In genomic region chr16:58336332-58337089, GRCh38 we compare ENCODE assay signal across 8 cellular contexts. TPM values are rescaled to one million over a fixed set of nuclear protein-coding genes. Genes with fewer than 3 reads are reported as not detected.
DNase-seq lines count a peak whose midpoint lies in the region; ATAC-seq, FAIRE-seq and TF ChIP-seq lines count a peak whose summit lies in the region.

No MANE protein-coding gene starts in this region.

- H3K4me3 Mint-ChIP-seq in activated CD8-positive, alpha-beta memory T cell treated with anti-CD3 and anti-CD28 coated beads, Interleukin-2, amount 10 ng/mL, durations not matched to agents 7 days and 5 days: no peak overlapping the region

- no peak for TF ChIP-seq POLR2A in endothelial cell of umbilical vein (IDR thresholded peaks at IDR 0.05; ENCODE audit: low read depth, low read length)

- H3K27me3 ChIP-seq in BLaER1 treated with 17β-estradiol and CSF1 and Interleukin-3, amounts not matched to agents 10 nM and 100 nM: no peaks in the 10 kb centered on the region
- H3K27me3 ChIP-seq in endothelial cell of umbilical vein (ENCODE audit: control insufficient read depth in 2 of 2, insufficient read depth in 2 of 2, low read length in 2 of 2): peaks cover 0 to 1% of the 10 kb centered on the region in 2 experiments

- dilution Hi-C loops in endothelial cell of umbilical vein (cut with MboI; ENCODE audit: extremely low pct_ligation_motif_present, low sequenced_read_pairs): no loop called here

- peaks cover 4 to 44% (median 35%) of the 10 kb centered on the region in 10 experiments; a peak in 16 of 20 replicates for H3K4me1 ChIP-seq in BLaER1 treated with 17β-estradiol and CSF1 and Interleukin-3, amounts not matched to agents 10 nM and 100 nM
- H3K4me1 ChIP-seq in endothelial cell of umbilical vein (ENCODE audit: control insufficient read depth, extremely low read depth, insufficient read depth, low read length): peaks cover 7% of the 10 kb centered on the region

- H3K9me1 ChIP-seq in endothelial cell of umbilical vein (replicated peaks; ENCODE audit: control insufficient read depth, extremely low read depth, insufficient read depth, low read length): no peaks in the 10 kb centered on the region

- peaks cover 8% of the 10 kb centered on the region for H3K27me3 Mint-ChIP-seq in activated CD8-positive, alpha-beta memory T cell treated with anti-CD3 and anti-CD28 coated beads, Interleukin-2, amount 10 ng/mL, durations not matched to agents 7 days and 5 days

- H3K4me2 ChIP-seq in BLaER1 treated with 17β-estradiol and CSF1 and Interleukin-3, amounts not matched to agents 10 nM and 100 nM: peak overlapping the region; percentile 31 to 75 (median 65)
- peak overlapping the region; percentile 86 for H3K4me2 ChIP-seq in endothelial cell of umbilical vein (ENCODE audit: insufficient read depth, low read length)

- CTCF ChIA-PET in activated CD8-positive, alpha-beta memory T cell treated with anti-CD3 and anti-CD28 coated beads, Interleukin-2, amount 10 ng/mL, durations not matched to agents 7 days and 5 days (lab: Charles Lee): interaction anchor here (0.6 to 4.8 kb wide), 41 partner anchors 8 to 473 kb away, joined by 3 to 113 read pairs (median 4); partner anchors contain the start of genes GINS3, NDRG4 and SLC38A7
- CTCF ChIA-PET in endothelial cell of umbilical vein (lab: Charles Lee): interaction anchor here (0.6 to 20.8 kb wide), 49 partner anchors 9 to 429 kb away, joined by 3 to 550 read pairs (median 5); partner anchors contain the start of genes GINS3, NDRG4 and SETD6

- H3K4me3 ChIP-seq in BLaER1 treated with 17β-estradiol and CSF1 and Interleukin-3, amounts not matched to agents 10 nM and 100 nM: peak overlapping the region in 2 of 10 experiments; percentile 27 to 43; a peak in 3 of 20 replicates
- H3K4me3 ChIP-seq in endothelial cell of umbilical vein (replicated peaks in 1 of 3; ENCODE audit: insufficient read depth in 1 of 3, low read depth in 1 of 3, low read length in 3 of 3): peak overlapping the region in 1 of 3 experiments; percentile 50

- H3K27ac ChIP-seq in BLaER1 treated with 17β-estradiol and CSF1 and Interleukin-3, amounts not matched to agents 10 nM and 100 nM: no peak overlapping the region
- no peak overlapping the region for H3K27ac ChIP-seq in endothelial cell of umbilical vein (ENCODE audit: insufficient read depth, low read depth, low read length)

- peaks cover 5% of the 10 kb centered on the region for H3K4me1 Mint-ChIP-seq in activated CD8-positive, alpha-beta memory T cell treated with anti-CD3 and anti-CD28 coated beads, Interleukin-2, amount 10 ng/mL, durations not matched to agents 7 days and 5 days

- peak overlapping the region; percentile 92 for H2AFZ ChIP-seq in endothelial cell of umbilical vein (ENCODE audit: low read depth, low read length)

- no peaks in the 10 kb centered on the region for H3K9me3 Mint-ChIP-seq in activated CD8-positive, alpha-beta memory T cell treated with anti-CD3 and anti-CD28 coated beads, Interleukin-2, amount 10 ng/mL, durations not matched to agents 7 days and 5 days (ENCODE audit: low read depth)

- FAIRE-seq in endothelial cell of umbilical vein (lab: Jason Lieb, UNC): peak; percentile 86

- intact Hi-C loops in endothelial cell of umbilical vein (cut with micrococcal nuclease): loop anchor here (1.0 to 5.0 kb wide), 4 partner anchors 56 to 421 kb away; partner anchors contain the start of gene GINS3

- BruUV-seq in endothelial cell of umbilical vein (replicated peaks; lab: Mats Ljungman, UMichigan): no TSS peak

- ATAC-seq in HG03521 (IDR thresholded peaks at IDR 0.05; ENCODE audit: unreplicated experiment): peak; percentile 81
- peak; percentile 92 for ATAC-seq in activated CD8-positive, alpha-beta memory T cell treated with anti-CD3 and anti-CD28 coated beads, Interleukin-2, amount 10 ng/mL, durations not matched to agents 7 days and 5 days

- H3K9me3 ChIP-seq in BLaER1 treated with 17β-estradiol and CSF1 and Interleukin-3, amounts not matched to agents 10 nM and 100 nM (replicated peaks in 1 of 11): no peaks in the 10 kb centered on the region
- no peaks in the 10 kb centered on the region for H3K9me3 ChIP-seq in endothelial cell of umbilical vein (replicated peaks; ENCODE audit: control insufficient read depth, insufficient read depth, low read length)

- no peaks in the 10 kb centered on the region for H3K36me3 Mint-ChIP-seq in activated CD8-positive, alpha-beta memory T cell treated with anti-CD3 and anti-CD28 coated beads, Interleukin-2, amount 10 ng/mL, durations not matched to agents 7 days and 5 days

- no peaks in the 10 kb centered on the region for H3K79me2 ChIP-seq in endothelial cell of umbilical vein (ENCODE audit: control insufficient read depth, insufficient read depth, low read length)

- POLR2A ChIA-PET in endothelial cell of umbilical vein (lab: Charles Lee): no interaction called here

- no peak overlapping the region for H3K27ac Mint-ChIP-seq in activated CD8-positive, alpha-beta memory T cell treated with anti-CD3 and anti-CD28 coated beads, Interleukin-2, amount 10 ng/mL, durations not matched to agents 7 days and 5 days

- peak overlapping the region in 2 of 11 experiments; percentile 3 to 31; a peak in 1 of 22 replicates for H3K9ac ChIP-seq in BLaER1 treated with 17β-estradiol and CSF1 and Interleukin-3, amounts not matched to agents 10 nM and 100 nM
- no peak overlapping the region for H3K9ac ChIP-seq in endothelial cell of umbilical vein (replicated peaks; ENCODE audit: extremely low read depth, insufficient read depth, low read length)

- H4K20me1 ChIP-seq in BLaER1 treated with 17β-estradiol and CSF1 and Interleukin-3, amounts not matched to agents 10 nM and 100 nM: no peaks in the 10 kb centered on the region
- H4K20me1 ChIP-seq in endothelial cell of umbilical vein (replicated peaks; ENCODE audit: control insufficient read depth, extremely low read depth, insufficient read depth, low read length): no peaks in the 10 kb centered on the region

- no peaks in the 10 kb centered on the region for H3K36me3 ChIP-seq in BLaER1 treated with 17β-estradiol and CSF1 and Interleukin-3, amounts not matched to agents 10 nM and 100 nM
- no peaks in the 10 kb centered on the region for H3K36me3 ChIP-seq in endothelial cell of umbilical vein (ENCODE audit: control insufficient read depth in 2 of 2, extremely low read depth in 1 of 2, insufficient read depth in 2 of 2, low read length in 2 of 2)

- peak; percentile 61 for DNase-seq in GM19238 (ENCODE audit: insufficient read length, low spot score)
- DNase-seq in NOMO-1 treated with dmso at 0.1 percent for 144 hours (lab: John Stamatoyannopoulos, UW; ENCODE audit: unreplicated experiment): peak; percentile 50
- peak; percentile 89 for DNase-seq in activated CD8-positive, alpha-beta memory T cell treated with anti-CD3 and anti-CD28 coated beads, Interleukin-2, amount 10 ng/mL, durations not matched to agents 7 days and 5 days
- peak; percentile 79 for DNase-seq in endothelial cell of umbilical vein (ENCODE audit: low read depth, low spot score)
- DNase-seq in middle frontal gyrus (ENCODE audit: extremely low spot score, low spot score): peak; percentile 40
- DNase-seq in stimulated activated CD8-positive, alpha-beta memory T cell treated with anti-CD3 and anti-CD28 coated beads, Interleukin-4, amount 100 ng/mL, for 24 hours (ENCODE audit: low read depth): peak; percentile 75

- peak; percentile 85 to 94 for TF ChIP-seq CTCF in endothelial cell of umbilical vein (IDR thresholded peaks at IDR 0.05; ENCODE audit: extremely low read depth in 1 of 2, insufficient read depth in 1 of 2, low read depth in 1 of 2, low read length in 2 of 2)

TF ChIP-seq in endothelial cell of umbilical vein, 7 proteins besides CTCF, POLR2A, EP300 and RAD21:
- no peak for TF ChIP-seq GATA2 (IDR thresholded peaks at IDR 0.05; ENCODE audit: insufficient read depth, insufficient read length, low read depth, low read length)
- no peak for TF ChIP-seq EZH2 (IDR thresholded peaks at IDR 0.05; ENCODE audit: borderline replicate concordance, low read depth, low read length, severe bottlenecking)
- TF ChIP-seq, protein P1, sequence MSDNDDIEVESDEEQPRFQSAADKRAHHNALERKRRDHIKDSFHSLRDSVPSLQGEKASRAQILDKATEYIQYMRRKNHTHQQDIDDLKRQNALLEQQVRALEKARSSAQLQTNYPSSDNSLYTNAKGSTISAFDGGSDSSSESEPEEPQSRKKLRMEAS (IDR thresholded peaks at IDR 0.05; ENCODE audit: insufficient read depth, insufficient read length): no peak
- TF ChIP-seq FOS (IDR thresholded peaks at IDR 0.05; ENCODE audit: borderline replicate concordance, insufficient read depth, low read length): no peak
- no peak for TF ChIP-seq POLR2AphosphoS5 (IDR thresholded peaks at IDR 0.05; ENCODE audit: insufficient read depth, low read depth, low read length)

RNA-seq across cellular contexts. Expression of gene PRSS54, which starts 41.7 kb away (rescaled TPM):
- total RNA-seq in activated CD8-positive, alpha-beta memory T cell treated with anti-CD3 and anti-CD28 coated beads, Interleukin-2, amount 10 ng/mL, durations not matched to agents 7 days and 5 days: not detected
- total RNA-seq in endothelial cell of umbilical vein: not detected in 2 replicates
- polyA plus RNA-seq in endothelial cell of umbilical vein: not detected in 2 replicates
- not detected in 2 replicates for polyA plus RNA-seq in endothelial cell of umbilical vein (2011; cell fraction: cytosol; rRNA removed)
- not detected in 2 replicates for polyA plus RNA-seq in endothelial cell of umbilical vein (2011; cell fraction: nucleus; rRNA removed)
- polyA plus RNA-seq in endothelial cell of umbilical vein (2012): not detected in 2 replicates
- polyA minus RNA-seq in endothelial cell of umbilical vein: not detected in 2 replicates
- polyA minus RNA-seq in endothelial cell of umbilical vein (2011; cell fraction: cytosol; rRNA and poly(A)+ RNA removed): not detected
- not detected in 2 replicates for polyA minus RNA-seq in endothelial cell of umbilical vein (2011; cell fraction: nucleus; rRNA and poly(A)+ RNA removed)

RNA-seq across cellular contexts. Expression of gene GINS3, which starts 55.8 kb away (rescaled TPM):
- 10 to 100 TPM; 15.6 to 19.2 TPM for total RNA-seq in activated CD8-positive, alpha-beta memory T cell treated with anti-CD3 and anti-CD28 coated beads, Interleukin-2, amount 10 ng/mL, durations not matched to agents 7 days and 5 days
- total RNA-seq in endothelial cell of umbilical vein: 24.1 and 29.0 TPM in 2 replicates
- 17.2 and 17.3 TPM in 2 replicates for polyA plus RNA-seq in endothelial cell of umbilical vein
- 21.3 and 23.1 TPM in 2 replicates for polyA plus RNA-seq in endothelial cell of umbilical vein (2011; cell fraction: cytosol; rRNA removed)
- 14.6 and 17.6 TPM in 2 replicates for polyA plus RNA-seq in endothelial cell of umbilical vein (2011; cell fraction: nucleus; rRNA removed)
- 21.9 TPM in 2 replicates for polyA plus RNA-seq in endothelial cell of umbilical vein (2012)
- 19.4 and 21.2 TPM in 2 replicates for polyA minus RNA-seq in endothelial cell of umbilical vein
- 14.4 TPM for polyA minus RNA-seq in endothelial cell of umbilical vein (2011; cell fraction: cytosol; rRNA and poly(A)+ RNA removed)
- polyA minus RNA-seq in endothelial cell of umbilical vein (2011; cell fraction: nucleus; rRNA and poly(A)+ RNA removed): 9.4 and 11.0 TPM in 2 replicates
